ENCODE assay signal across 11 cellular contexts in the genomic region with DNA sequence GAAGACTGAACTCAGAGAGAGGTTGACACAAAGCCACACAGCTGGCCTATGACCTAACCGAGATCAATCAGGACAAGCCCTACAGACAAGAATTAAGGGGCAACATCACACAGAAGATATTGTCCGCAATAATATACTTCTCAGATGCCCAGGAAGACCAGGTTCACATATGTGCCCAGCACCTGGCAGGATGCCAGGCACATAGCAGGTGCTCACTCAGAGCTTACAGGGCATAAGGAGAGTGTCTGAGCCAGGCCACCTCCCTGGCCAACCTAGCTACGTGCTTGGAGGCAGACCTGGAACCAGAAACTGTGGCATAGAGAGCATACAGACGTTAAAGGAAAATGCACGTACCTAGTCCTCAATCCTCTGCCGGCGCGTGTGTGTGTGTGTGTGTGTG.
"Had no signal": no experiment of that assay in that cellular context is flagged by ENCODE, and none has a peak within 500 bp of the region (broad histone marks: within the 10 kb centered on the region; RNA-seq: fewer than 3 reads in every experiment).

No MANE protein-coding gene starts in this region.

- DNase-seq: activated CD4-positive, alpha-beta T cell treated with anti-CD3 and anti-CD28 coated beads for 48 hours; activated naive CD4-positive, alpha-beta T cell treated with Interleukin-2 at 50 U/mL for 16 hours; activated naive CD8-positive, alpha-beta T cell treated with anti-CD3 and anti-CD28 coated beads, Interleukin-2, amount 50 U/mL, for 24 hours; foreskin keratinocyte; head of caudate nucleus; natural killer cell; nucleus accumbens; transverse colon had no signal

- ATAC-seq: activated naive CD8-positive, alpha-beta T cell treated with anti-CD3 and anti-CD28 coated beads, Interleukin-2, amount 50 U/mL, for 24 hours; foreskin keratinocyte; left lobe of liver; natural killer cell; stimulated activated memory B cell treated with anti-CD40 and anti-IgM and Interleukin-4, amounts not matched to agents 10 μg/mL and 1 μg/mL and 100 μg/mL, for 72 hours; WTC11 had no signal
